ENCODE assay signal across 10 cellular contexts in the genomic region with DNA sequence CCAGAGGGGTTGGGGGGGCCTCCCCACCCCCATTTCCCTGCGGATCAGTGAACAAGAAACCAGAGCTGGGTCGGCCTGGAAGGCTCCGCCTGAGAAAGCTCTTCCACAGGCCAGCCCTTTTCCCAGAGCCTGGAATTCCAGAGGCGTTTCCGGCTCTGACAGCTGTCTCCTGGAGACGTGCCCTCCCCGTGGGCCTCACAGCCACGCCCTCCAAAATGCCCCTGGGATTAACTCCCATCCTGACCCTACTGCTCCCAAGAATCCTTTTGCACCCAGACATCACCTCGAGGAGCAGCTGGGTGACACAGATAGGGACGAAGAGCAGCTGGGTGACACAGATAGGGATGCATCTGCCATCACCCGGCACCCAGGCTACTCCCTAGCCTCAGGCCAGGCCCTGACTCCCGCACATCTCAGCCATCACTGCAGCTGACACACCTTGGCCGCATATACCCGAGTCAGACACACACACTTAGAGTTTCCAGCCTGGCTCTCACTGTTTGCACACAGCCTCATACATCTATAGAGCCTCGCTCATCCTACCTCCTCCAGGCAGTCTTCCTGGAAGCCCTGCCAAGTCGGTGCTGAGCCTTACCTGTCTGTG. TPM values are rescaled to one million over a fixed set of nuclear protein-coding genes. Genes with fewer than 3 reads are reported as not detected.
A peak's percentile ranks its signal among the peaks of the same experiment; 100 is the strongest.
DNase-seq lines count a peak whose midpoint lies in the region; ATAC-seq and TF ChIP-seq lines count a peak whose summit lies in the region.
"Had no signal": no experiment of that assay in that cellular context is flagged by ENCODE, and none has a peak within 500 bp of the region (broad histone marks: within the 10 kb centered on the region; RNA-seq: fewer than 3 reads in every experiment).

No MANE protein-coding gene starts in this region.

- H3K4me1 Mint-ChIP-seq in HFFc6 (ENCODE audit: low read depth) (peaks cover 41% of the 10 kb centered on the region), brain (peaks cover 50% of the 10 kb centered on the region)

- H3K27me3 Mint-ChIP-seq in HFFc6 (ENCODE audit: insufficient read depth) (peaks cover 4% of the 10 kb centered on the region), brain (peaks cover 31% of the 10 kb centered on the region)

- no peaks in the 10 kb centered on the region for H3K36me3 Mint-ChIP-seq in HFFc6 (ENCODE audit: low read depth)
- no peaks in the 10 kb centered on the region for H3K36me3 Mint-ChIP-seq in brain

- no peak for ATAC-seq in left lobe of liver

- H3K4me3 ChIP-seq in skin epidermis, result no peak overlapping the region

- TF ChIP-seq CTCF in HFFc6 (IDR thresholded peaks at IDR 0.05), result no peak
- no peak for TF ChIP-seq CTCF in brain (conservative IDR thresholded peaks at IDR 0.05)

- DNase-seq in HFFc6, result peak; percentile 21
- DNase-seq in iPS-NIHi7 (ENCODE audit: extremely low spot score), result peak; percentile 65
- DNase-seq in left lobe of liver (ENCODE audit: low spot score), result no peak
- DNase-seq in HuH-7 (ENCODE audit: low spot score), result no peak
- no peak for DNase-seq in SHP77 (lab: John Stamatoyannopoulos, UW)
- no peak for DNase-seq in middle frontal gyrus (ENCODE audit: extremely low spot score, low spot score)
- DNase-seq: activated CD8-positive, alpha-beta memory T cell treated with anti-CD3 and anti-CD28 coated beads, Interleukin-2, amount 50 U/mL, for 4 hours had no signal

- peak overlapping the region in 19 of 21 experiments; percentile 20 to 81 (median 65) for H3K27ac ChIP-seq in skin epidermis

- no peak overlapping the region for H3K4me3 Mint-ChIP-seq in HFFc6
- H3K4me3 Mint-ChIP-seq in brain, result peak overlapping the region in 3 of 5 experiments; percentile 41 to 58 (median 48)

- H3K27ac Mint-ChIP-seq in HFFc6, result peak overlapping the region; percentile 62
- peak overlapping the region; percentile 31 to 96 (median 83) for H3K27ac Mint-ChIP-seq in brain

- H3K9me3 Mint-ChIP-seq in HFFc6 (no peaks in the 10 kb centered on the region), brain (peaks cover 0 to 7% (median 0%) of the 10 kb centered on the region in 5 experiments)

RNA-seq across cellular contexts. Expression of a gene that starts 7.6 kb away (rescaled TPM):
- 100 to 1,000 TPM in 3 of 6 experiments, 10 to 100 TPM in 3; 88.3 to 104 (median 97.2) TPM for total RNA-seq in HFFc6 (2021; fragmentation: NEBNext Ultra II Directional; extraction: Animal tissue kit (Norgen Biotek cat#: 25700))
- 69.7 TPM for polyA plus RNA-seq in brain (ENCODE audit: insufficient read depth, low read depth, low replicate concordance)
- total RNA-seq in left lobe of liver, result 38.9 TPM

RNA-seq across cellular contexts. Expression of a gene that starts 27.2 kb away (rescaled TPM):
- total RNA-seq in HFFc6 (2021; fragmentation: NEBNext Ultra II Directional; extraction: Animal tissue kit (Norgen Biotek cat#: 25700)), result not detected
- not detected for polyA plus RNA-seq in brain (ENCODE audit: insufficient read depth, low read depth, low replicate concordance)
- 0.65 TPM for total RNA-seq in left lobe of liver
- total RNA-seq: Daoy had no signal

RNA-seq across cellular contexts. Expression of a gene that starts 33.4 kb away (rescaled TPM):
- total RNA-seq in HFFc6 (2021; fragmentation: NEBNext Ultra II Directional; extraction: Animal tissue kit (Norgen Biotek cat#: 25700)), result 1 to 10 TPM; 4.4 to 5.6 (median 4.8) TPM
- 3.7 TPM for polyA plus RNA-seq in brain (ENCODE audit: insufficient read depth, low read depth, low replicate concordance)
- 22.4 TPM for total RNA-seq in left lobe of liver

RNA-seq across cellular contexts. Expression of a gene that starts 56.0 kb away (rescaled TPM):
- 10 to 100 TPM; 37.5 to 45.4 (median 41.5) TPM for total RNA-seq in HFFc6 (2021; fragmentation: NEBNext Ultra II Directional; extraction: Animal tissue kit (Norgen Biotek cat#: 25700))
- polyA plus RNA-seq in brain (ENCODE audit: insufficient read depth, low read depth, low replicate concordance), result 41.6 TPM
- 27.3 TPM for total RNA-seq in left lobe of liver

Comparison
In these comparisons a context has a peak if more than half of its experiments do, and no peak if none do; other contexts are left out.
1. DNase-seq: peak in HFFc6 (single experiment) and iPS-NIHi7 (single experiment); none in left lobe of liver (single experiment), HuH-7 (single experiment), SHP77 (0 of 2) and middle frontal gyrus (single experiment).